Comparison of ENCODE assay signal across 13 cellular contexts in genomic region chr5:142906863-142907671, GRCh38.
DNase-seq lines count a peak whose midpoint lies in the region; ATAC-seq and TF ChIP-seq lines count a peak whose summit lies in the region.
"Had no signal": no experiment of that assay in that cellular context is flagged by ENCODE, and none has a peak within 500 bp of the region (broad histone marks: within the 10 kb centered on the region; RNA-seq: fewer than 3 reads in every experiment).

No MANE protein-coding gene starts in this region.

- no peaks in the 10 kb centered on the region for H3K36me3 ChIP-seq in brain microvascular endothelial cell (replicated peaks)
- H3K36me3 ChIP-seq in lower lobe of right lung: peaks cover 70% of the 10 kb centered on the region

- no peak overlapping the region for H3K4me3 ChIP-seq in AG04450 (ENCODE audit: low read depth, low read length)
- no peak overlapping the region for H3K4me3 ChIP-seq in brain microvascular endothelial cell (ENCODE audit: low read depth, low read length)
- no peak overlapping the region for H3K4me3 ChIP-seq in lower lobe of right lung
- H3K4me3 ChIP-seq: ascending aorta had no signal

- POLR2A ChIA-PET in AG04450 (lab: Yijun Ruan, JAX): no interaction called here

- CTCF ChIA-PET in AG04450 (lab: Charles Lee): interaction anchor here (0.9 to 1.5 kb wide), 3 partner anchors 15 to 194 kb away, joined by 3 read pairs; no protein-coding TSS in a partner anchor

- in situ Hi-C loops in brain microvascular endothelial cell (cut with HindIII; ENCODE audit: low pct_ligation_motif_present, low sequenced_read_pairs): no loop called here

- H3K27me3 ChIP-seq in AG04450 (ENCODE audit: control insufficient read depth, insufficient read depth, low read length) (no peaks in the 10 kb centered on the region), brain microvascular endothelial cell (replicated peaks) (no peaks in the 10 kb centered on the region), lower lobe of right lung (ENCODE audit: low read depth) (no peaks in the 10 kb centered on the region)
- H3K27me3 ChIP-seq: ascending aorta had no signal

- peaks cover 13% of the 10 kb centered on the region for H3K4me1 ChIP-seq in lower lobe of right lung
- H3K4me1 ChIP-seq: ascending aorta had no signal

- ATAC-seq in lower lobe of right lung (peak; percentile 31 to 45), HG02870 (IDR thresholded peaks at IDR 0.05; ENCODE audit: unreplicated experiment) (no peak), HG03432 (IDR thresholded peaks at IDR 0.05; ENCODE audit: unreplicated experiment) (no peak)

- TF ChIP-seq CTCF in AG04450 (IDR thresholded peaks at IDR 0.05; ENCODE audit: low read depth, low read length): no peak
- no peak for TF ChIP-seq CTCF in brain microvascular endothelial cell (IDR thresholded peaks at IDR 0.05; ENCODE audit: low read depth, low read length, missing control alignments)
- TF ChIP-seq CTCF in lower lobe of right lung (IDR thresholded peaks at IDR 0.05): no peak

- H3K27ac ChIP-seq in AG04450 (ENCODE audit: low read depth, low read length) (peak overlapping the region; percentile 67), brain microvascular endothelial cell (peak overlapping the region; percentile 1), lower lobe of right lung (no peak overlapping the region)
- H3K27ac ChIP-seq: ascending aorta had no signal

- intact Hi-C loops in lower lobe of right lung (cut with DNase I): no loop called here

- no peaks in the 10 kb centered on the region for H3K9me3 ChIP-seq in AG04450 (ENCODE audit: control insufficient read depth, insufficient read depth, low read length)
- H3K9me3 ChIP-seq in lower lobe of right lung: no peaks in the 10 kb centered on the region
- H3K9me3 ChIP-seq: ascending aorta had no signal

- peak; percentile 83 for DNase-seq in AG04450 (ENCODE audit: low read depth, low spot score)
- DNase-seq in LHCN-M2 (ENCODE audit: low read depth): peak; percentile 89
- peak; percentile 72 for DNase-seq in brain microvascular endothelial cell
- no peak for DNase-seq in lower lobe of right lung
- DNase-seq in activated CD4-positive, CD25-positive, alpha-beta regulatory T cell treated with anti-CD3 and anti-CD28 coated beads, Interleukin-2, amount 50 U/mL, for 72 hours: no peak
- no peak for DNase-seq in MV-4-11 (lab: John Stamatoyannopoulos, UW)
- DNase-seq: ACHN; activated CD4-positive, alpha-beta T cell treated with anti-CD3 and anti-CD28 coated beads for 1 hour; endodermal cell; NCI-H748 treated with DMSO at 0.1 percent for 48 hours had no signal

Comparison
In these comparisons a context has a peak if more than half of its experiments do, and no peak if none do; other contexts are left out.
1. DNase-seq: peak in AG04450 (single experiment), LHCN-M2 (single experiment) and brain microvascular endothelial cell (single experiment); none in lower lobe of right lung (single experiment), activated CD4-positive, CD25-positive, alpha-beta regulatory T cell treated with anti-CD3 and anti-CD28 coated beads, Interleukin-2, amount 50 U/mL, for 72 hours (single experiment) and MV-4-11 (single experiment).
2. ATAC-seq: peak in lower lobe of right lung (2 of 2); none in HG02870 (single experiment) and HG03432 (single experiment).